In genomic region chr3:4987374-4988296, GRCh38 we compare ENCODE assay signal across 8 cellular contexts. TPM values are rescaled to one million over a fixed set of nuclear protein-coding genes. Genes with fewer than 3 reads are reported as not detected.
DNase-seq lines count a peak whose midpoint lies in the region; ATAC-seq and TF ChIP-seq lines count a peak whose summit lies in the region.

No MANE protein-coding gene starts in this region.

- no TSS peak for BruUV-seq in OCI-LY7 (replicated peaks; lab: Mats Ljungman, UMichigan)

- peak overlapping the region; percentile 49 for H3K27ac ChIP-seq in CD4-positive, CD25-positive, alpha-beta regulatory T cell (ENCODE audit: insufficient read depth, low read length, poor library complexity, severe bottlenecking)
- H3K27ac ChIP-seq in OCI-LY7 (ENCODE audit: low read depth, low read length, poor library complexity, severe bottlenecking) (no peak overlapping the region), ectodermal cell (ENCODE audit: insufficient read depth, low read depth, low read length, poor library complexity, severe bottlenecking) (no peak overlapping the region), neural progenitor cell (no peak overlapping the region)

- peak overlapping the region; percentile 68 to 80 (median 69) for H3K27ac Mint-ChIP-seq in CD4-positive, CD25-positive, alpha-beta regulatory T cell
- H3K27ac Mint-ChIP-seq in neural progenitor cell: no peak overlapping the region

- H3K9me3 Mint-ChIP-seq in CD4-positive, CD25-positive, alpha-beta regulatory T cell: peaks cover 0 to 2% (median 0%) of the 10 kb centered on the region in 7 donors
- no peaks in the 10 kb centered on the region for H3K9me3 Mint-ChIP-seq in neural progenitor cell

- no peak for TF ChIP-seq CTCF in OCI-LY7 (conservative IDR thresholded peaks at IDR 0.05; ENCODE audit: low read length)
- no peak for TF ChIP-seq CTCF in neural progenitor cell (IDR thresholded peaks at IDR 0.05)

- H3K9ac ChIP-seq in neural progenitor cell: no peak overlapping the region

- H3F3A ChIP-seq in neural progenitor cell (ENCODE audit: low read depth): peaks cover 26% of the 10 kb centered on the region

- H3K79me2 ChIP-seq in OCI-LY7 (ENCODE audit: insufficient read depth, low read depth, low read length): no peaks in the 10 kb centered on the region
- no peaks in the 10 kb centered on the region for H3K79me2 ChIP-seq in neural progenitor cell (ENCODE audit: low read depth)

- H4K20me1 ChIP-seq in OCI-LY7 (ENCODE audit: insufficient read depth, low read length) (no peaks in the 10 kb centered on the region), neural progenitor cell (ENCODE audit: low read depth) (no peaks in the 10 kb centered on the region)

- peak overlapping the region; percentile 83 to 89 (median 86) for H3K4me3 Mint-ChIP-seq in CD4-positive, CD25-positive, alpha-beta regulatory T cell
- H3K4me3 Mint-ChIP-seq in neural progenitor cell: peak overlapping the region; percentile 77

- DNase-seq in CD4-positive, CD25-positive, alpha-beta regulatory T cell: no peak
- DNase-seq in OCI-LY7 (ENCODE audit: low spot score) (no peak), neural progenitor cell (ENCODE audit: low spot score) (no peak), NCI-H2171 (lab: John Stamatoyannopoulos, UW) (no peak), SW 1271 (lab: John Stamatoyannopoulos, UW) (no peak), NCI-H2029 treated with DMSO at 0.1 percent for 48 hours (lab: John Stamatoyannopoulos, UW) (no peak)
- no peak for DNase-seq in stimulated activated CD4-positive, alpha-beta T cell treated with anti-CD3 and anti-CD28 coated beads, Interleukin-4, amount 100 ng/mL, for 24 hours

- peak overlapping the region; percentile 54; the same call in 1 of the 2 replicates for H3K4me2 ChIP-seq in OCI-LY7 (ENCODE audit: low read length)
- H3K4me2 ChIP-seq in neural progenitor cell: peak overlapping the region; percentile 70

- peaks cover 7 to 30% (median 16%) of the 10 kb centered on the region in 4 donors for H3K4me1 Mint-ChIP-seq in CD4-positive, CD25-positive, alpha-beta regulatory T cell
- peaks cover 36% of the 10 kb centered on the region for H3K4me1 Mint-ChIP-seq in neural progenitor cell

- H3K9me3 ChIP-seq in CD4-positive, CD25-positive, alpha-beta regulatory T cell (ENCODE audit: control insufficient read depth in 2 of 2, low read length in 2 of 2): no peaks in the 10 kb centered on the region
- H3K9me3 ChIP-seq in OCI-LY7 (ENCODE audit: low read length) (no peaks in the 10 kb centered on the region), ectodermal cell (ENCODE audit: control insufficient read depth, low read length) (no peaks in the 10 kb centered on the region), neural progenitor cell (ENCODE audit: low read depth) (no peaks in the 10 kb centered on the region)

- 79 to 81% methylated on average over 5 of the region's 8 CpGs for WGBS in ectodermal cell, 2 experiments

- peaks cover 27% of the 10 kb centered on the region for H3K4me1 ChIP-seq in CD4-positive, CD25-positive, alpha-beta regulatory T cell (ENCODE audit: control insufficient read depth, insufficient read depth, low read length, poor library complexity, severe bottlenecking)
- H3K4me1 ChIP-seq in OCI-LY7 (ENCODE audit: insufficient read depth, low read length, poor library complexity, severe bottlenecking): peaks cover 11% of the 10 kb centered on the region
- peaks cover 16% of the 10 kb centered on the region for H3K4me1 ChIP-seq in ectodermal cell (ENCODE audit: control insufficient read depth, insufficient read depth, low read length)
- peaks cover 5% of the 10 kb centered on the region for H3K4me1 ChIP-seq in neural progenitor cell

- no peak overlapping the region for H2AFZ ChIP-seq in OCI-LY7 (ENCODE audit: low read length)
- H2AFZ ChIP-seq in neural progenitor cell (replicated peaks): no peak overlapping the region

- H3K27me3 ChIP-seq in CD4-positive, CD25-positive, alpha-beta regulatory T cell (ENCODE audit: control insufficient read depth, insufficient read depth, low read length): no peaks in the 10 kb centered on the region
- H3K27me3 ChIP-seq in ectodermal cell (ENCODE audit: control insufficient read depth, insufficient read depth, low read length, poor library complexity, severe bottlenecking) (peaks cover 45% of the 10 kb centered on the region), neural progenitor cell (peaks cover 52% of the 10 kb centered on the region)

- no peak for ATAC-seq in CD4-positive, CD25-positive, alpha-beta regulatory T cell (ENCODE audit: low read depth in 2 of 2)

- H3K36me3 Mint-ChIP-seq in CD4-positive, CD25-positive, alpha-beta regulatory T cell: peaks cover 4% of the 10 kb centered on the region
- H3K36me3 Mint-ChIP-seq in neural progenitor cell: peaks cover 6% of the 10 kb centered on the region

- H3K9me2 ChIP-seq in OCI-LY7 (ENCODE audit: insufficient read depth, low read length): no peaks in the 10 kb centered on the region

- H3K27me3 Mint-ChIP-seq in CD4-positive, CD25-positive, alpha-beta regulatory T cell: no peaks in the 10 kb centered on the region
- H3K27me3 Mint-ChIP-seq in neural progenitor cell (ENCODE audit: insufficient read depth, low read depth): peaks cover 5% of the 10 kb centered on the region

- no peaks in the 10 kb centered on the region for H3K36me3 ChIP-seq in CD4-positive, CD25-positive, alpha-beta regulatory T cell (ENCODE audit: control insufficient read depth, insufficient read depth, low read length)
- no peaks in the 10 kb centered on the region for H3K36me3 ChIP-seq in OCI-LY7 (ENCODE audit: insufficient read depth, low read length)
- no peaks in the 10 kb centered on the region for H3K36me3 ChIP-seq in ectodermal cell (ENCODE audit: control insufficient read depth, insufficient read depth, low read length)
- H3K36me3 ChIP-seq in neural progenitor cell: no peaks in the 10 kb centered on the region

- CTCF ChIA-PET in OCI-LY7 (lab: Charles Lee; ENCODE audit: unreplicated experiment): no interaction called here

- peak overlapping the region; percentile 57 for H3K4me3 ChIP-seq in CD4-positive, CD25-positive, alpha-beta regulatory T cell (ENCODE audit: low read depth, low read length)
- H3K4me3 ChIP-seq in OCI-LY7 (ENCODE audit: low read depth, low read length, poor library complexity, severe bottlenecking) (no peak overlapping the region), ectodermal cell (ENCODE audit: insufficient read depth, low read depth, low read length) (peak overlapping the region; percentile 31), neural progenitor cell (peak overlapping the region; percentile 42)

- intact Hi-C loops in OCI-LY7 (cut with micrococcal nuclease; ENCODE audit: unreplicated experiment): no loop called here

- POLR2A ChIA-PET in OCI-LY7 (lab: Charles Lee): interaction anchor here (0.7 to 1.0 kb wide), 5 partner anchors 7 to 268 kb away, joined by 3 to 9 read pairs (median 3); no protein-coding TSS in a partner anchor

RNA-seq across cellular contexts. Expression of gene BHLHE40, which starts 8.4 kb away (rescaled TPM):
- total RNA-seq in CD4-positive, CD25-positive, alpha-beta regulatory T cell: 44.4 TPM
- polyA plus RNA-seq in CD4-positive, CD25-positive, alpha-beta regulatory T cell: 1 to 10 TPM in 1 of 4 donors, under 1 TPM in 3; 0.65 to 1.2 (median 0.71) TPM
- 0.05 and 0.35 TPM in 2 replicates for total RNA-seq in OCI-LY7 (2014; rRNA removed; shearing (Covaris generic))
- total RNA-seq in OCI-LY7 (2022) (0.11 TPM in 1 of 2 replicates, not detected in the other), neural progenitor cell (ENCODE audit: low replicate concordance) (0.34 and 0.50 TPM in 2 replicates)
- 0.91 TPM for polyA plus RNA-seq in ectodermal cell (2013, experiment 1 of 4)
- polyA plus RNA-seq in ectodermal cell (2013, experiment 2 of 4): 0.37 TPM
- polyA plus RNA-seq in ectodermal cell (2013, experiment 3 of 4): 0.59 TPM
- polyA plus RNA-seq in ectodermal cell (2013, experiment 4 of 4): 0.32 TPM

Comparison
In these comparisons a context has a peak if more than half of its experiments do, and no peak if none do; other contexts are left out.
1. RNA of gene BHLHE40, which starts 8.4 kb away (total RNA-seq): 44.4 TPM in CD4-positive, CD25-positive, alpha-beta regulatory T cell (single experiment); 0.05 to 0.35 TPM in OCI-LY7 and 0.34 to 0.50 TPM in neural progenitor cell; every median in the first group is over 10 times any median in the second.